ENCODE assay signal across 8 cellular contexts in the genomic region with DNA sequence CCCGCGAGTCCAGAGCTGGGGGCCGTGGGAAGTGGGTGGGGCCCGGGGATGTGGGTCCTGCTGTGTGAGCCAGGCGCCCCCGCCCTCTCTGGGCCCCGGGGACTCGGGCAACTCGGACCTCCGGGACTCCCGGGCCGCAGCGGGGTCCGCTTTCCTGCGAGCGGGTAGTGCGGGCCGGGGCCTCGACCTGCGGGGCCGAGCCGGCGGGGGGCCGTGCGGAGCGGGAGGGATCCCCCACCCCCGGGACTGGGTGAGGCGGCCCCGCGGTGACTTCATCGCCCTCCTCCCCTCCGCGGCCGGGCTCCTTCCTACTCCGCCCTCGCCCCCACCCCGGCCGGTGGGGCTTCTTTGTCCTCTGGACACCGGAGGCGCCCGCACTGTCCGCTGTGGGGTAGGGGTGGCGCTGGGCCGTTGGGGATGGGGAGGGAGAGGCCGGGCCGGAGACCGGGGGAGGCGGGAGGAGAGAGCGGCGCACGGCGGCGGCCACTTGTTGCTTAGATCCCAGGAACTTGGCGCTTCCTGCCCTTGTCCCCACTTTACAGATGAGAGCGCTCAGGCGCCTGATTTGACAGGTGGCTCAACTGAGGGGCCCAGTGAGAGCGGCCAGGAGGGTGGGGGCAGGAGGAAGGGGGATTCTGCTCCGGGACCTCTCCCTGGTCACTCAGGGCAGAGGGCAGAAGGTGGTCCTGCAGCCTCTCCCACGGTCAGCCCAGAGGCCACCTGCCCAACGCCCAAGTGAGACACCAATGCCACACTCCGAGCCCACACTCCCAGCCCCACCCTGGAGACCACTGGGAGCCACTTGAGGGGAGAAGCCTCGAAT.
A peak's percentile ranks its signal among the peaks of the same experiment; 100 is the strongest.
DNase-seq lines count a peak whose midpoint lies in the region; ATAC-seq and TF ChIP-seq lines count a peak whose summit lies in the region.

No MANE protein-coding gene starts in this region.

- H3K36me3 ChIP-seq in SU-DHL-6 (ENCODE audit: low read length), result no peaks in the 10 kb centered on the region

- H3K27me3 ChIP-seq in SU-DHL-6 (ENCODE audit: low read length), result no peaks in the 10 kb centered on the region; the same call in 1 of the 2 replicates

- peak overlapping the region; percentile 74 for H3K4me2 ChIP-seq in SU-DHL-6 (ENCODE audit: low read depth, low read length, poor library complexity, severe bottlenecking)

- peak overlapping the region; percentile 73 for H3K4me3 ChIP-seq in SU-DHL-6 (ENCODE audit: insufficient read depth, low read length, poor library complexity, severe bottlenecking)

- peak; percentile 34 for DNase-seq in ELF-1 (ENCODE audit: low read depth, low spot score)
- peak; percentile 33 for DNase-seq in central memory CD4-positive, alpha-beta T cell
- DNase-seq in left kidney (ENCODE audit: low read depth, low spot score), result peak; percentile 82
- peak; percentile 22 to 29 for DNase-seq in stimulated activated CD8-positive, alpha-beta memory T cell treated with anti-CD3 and anti-CD28 coated beads, Interleukin-2, amount 100 ng/mL, for 48 hours (ENCODE audit: low read depth in 2 of 2)
- no peak for DNase-seq in NOMO-1 (lab: John Stamatoyannopoulos, UW; ENCODE audit: unreplicated experiment in 2 of 2)

- H3K27ac ChIP-seq in SU-DHL-6 (ENCODE audit: low read depth, low read length), result no peak overlapping the region

- no peaks in the 10 kb centered on the region for H3F3A ChIP-seq in SU-DHL-6 (ENCODE audit: insufficient read depth)

- peaks cover 16% of the 10 kb centered on the region; the same call in 1 of the 2 replicates for H3K9me3 ChIP-seq in SU-DHL-6 (ENCODE audit: insufficient read depth, low read length)

- no peak for TF ChIP-seq CTCF in SU-DHL-6 (IDR thresholded peaks at IDR 0.05; ENCODE audit: insufficient read depth, low read length, poor library complexity, severe bottlenecking)

- no peaks in the 10 kb centered on the region for H3K79me2 ChIP-seq in SU-DHL-6 (ENCODE audit: insufficient read depth, low read length)

- H4K20me1 ChIP-seq in SU-DHL-6 (ENCODE audit: low read depth, low read length), result no peaks in the 10 kb centered on the region

- no peaks in the 10 kb centered on the region for H3K9me2 ChIP-seq in SU-DHL-6 (replicated peaks; ENCODE audit: insufficient read depth, low read length)

- peak overlapping the region; percentile 74 for H3K9ac ChIP-seq in SU-DHL-6 (ENCODE audit: low read length)

- H2AFZ ChIP-seq in SU-DHL-6 (ENCODE audit: low read depth, low read length, severe bottlenecking), result peak overlapping the region; percentile 94

- ATAC-seq in HG02840 (IDR thresholded peaks at IDR 0.05; ENCODE audit: low FRiP score, unreplicated experiment) (peak; percentile 18), GM19455 (IDR thresholded peaks at IDR 0.05; ENCODE audit: unreplicated experiment) (no peak)

Comparison
In these comparisons a context has a peak if more than half of its experiments do, and no peak if none do; other contexts are left out.
1. DNase-seq: peak in ELF-1 (single experiment), central memory CD4-positive, alpha-beta T cell (single experiment), left kidney (single experiment) and stimulated activated CD8-positive, alpha-beta memory T cell treated with anti-CD3 and anti-CD28 coated beads, Interleukin-2, amount 100 ng/mL, for 48 hours (2 of 2); none in NOMO-1 (0 of 2).